ENCODE assay signal across 8 cellular contexts in genomic region chr19:9768175-9769112, GRCh38. TPM values are rescaled to one million over a fixed set of nuclear protein-coding genes. Genes with fewer than 3 reads are reported as not detected.
DNase-seq lines count a peak whose midpoint lies in the region; ATAC-seq, FAIRE-seq and TF ChIP-seq lines count a peak whose summit lies in the region.

Gene ZNF846 (minus strand): TSS chr19:9768738. CDS start chr19:9764950, 3,788 bp downstream.

- no peak for FAIRE-seq in kidney (lab: Jason Lieb, UNC)

- H3K9ac ChIP-seq in kidney (ENCODE audit: low read length in 2 of 2) = peak within 1 kb of the TSS; percentile 84 to 90

- DNase-seq in AG10803 (ENCODE audit: low read depth) (peak; percentile 95), NCI-H446 treated with DMSO at 0.1 percent for 48 hours (lab: John Stamatoyannopoulos, UW) (peak; percentile 90), chondrocyte (ENCODE audit: low spot score) (peak; percentile 96), kidney (peak; percentile 97)
- peak; percentile 84 to 90 for DNase-seq in activated CD4-positive, alpha-beta T cell treated with anti-CD3 and anti-CD28 coated beads for 24 hours (ENCODE audit: low read depth in 2 of 2)
- DNase-seq in stimulated activated CD4-positive, alpha-beta T cell treated with anti-CD3 and anti-CD28 coated beads, Interleukin-15, amount 100 ng/mL, for 1 hour (ENCODE audit: low read depth in 1 of 2, low spot score in 1 of 2) = peak; percentile 78 to 88

- peak within 1 kb of the TSS; percentile 92 to 98 for H3K27ac ChIP-seq in kidney (ENCODE audit: low read depth in 2 of 2, low read length in 2 of 2)

- H3K4me1 Mint-ChIP-seq in chondrocyte (ENCODE audit: low read depth) = peaks cover 9% of the 10 kb centered on the region

- H3K27me3 Mint-ChIP-seq in chondrocyte (ENCODE audit: low read depth) = no peaks in the 10 kb centered on the region

- H3K36me3 Mint-ChIP-seq in chondrocyte (ENCODE audit: low read depth) = peaks cover 17% of the 10 kb centered on the region

- peaks cover 12% of the 10 kb centered on the region for H3K9me3 Mint-ChIP-seq in chondrocyte (ENCODE audit: low read depth)

- peak within 1 kb of the TSS; percentile 94 for H3K4me3 Mint-ChIP-seq in chondrocyte (ENCODE audit: unreplicated experiment)

- H3K4me3 ChIP-seq in AG10803 (ENCODE audit: low read length) (peak within 1 kb of the TSS; percentile 84), kidney (ENCODE audit: low read length in 2 of 2) (peak within 1 kb of the TSS; percentile 81 to 96)

- peaks cover 0 to 4% of the 10 kb centered on the region in 2 donors for H3K4me1 ChIP-seq in kidney (ENCODE audit: control insufficient read depth in 1 of 2, insufficient read depth in 1 of 2, low read depth in 1 of 2, low read length in 2 of 2)

- ATAC-seq in GM19025 (IDR thresholded peaks at IDR 0.05; ENCODE audit: low read depth, unreplicated experiment) (peak; percentile 96), HG03342 (IDR thresholded peaks at IDR 0.05; ENCODE audit: unreplicated experiment) (peak; percentile 97)

- intact Hi-C loops in kidney (cut with DNase I) = loop anchor here (10.0 kb wide), 1 partner anchor 94 kb away; the partner anchor contains the start of gene ZNF562

- H3K27ac Mint-ChIP-seq in chondrocyte (ENCODE audit: unreplicated experiment) = peak within 1 kb of the TSS; percentile 97

- no peaks in the 10 kb centered on the region for H3K36me3 ChIP-seq in kidney (ENCODE audit: control insufficient read depth in 1 of 2, insufficient read depth in 2 of 2, low read length in 2 of 2)

- TF ChIP-seq CTCF in AG10803 (conservative IDR thresholded peaks at IDR 0.05; ENCODE audit: low read length) (no peak), chondrocyte (IDR thresholded peaks at IDR 0.05) (no peak), kidney (IDR thresholded peaks at IDR 0.05; ENCODE audit: borderline replicate concordance, extremely low read depth, insufficient read depth) (no peak)

- peaks cover 2 to 9% of the 10 kb centered on the region in 2 donors for H3K9me3 ChIP-seq in kidney (ENCODE audit: control insufficient read depth in 1 of 2, low read length in 2 of 2)

RNA-seq across cellular contexts. Expression of gene ZNF846, which starts in this region (rescaled TPM):
- total RNA-seq in chondrocyte (18.8 to 20.3 TPM (median 19.4 TPM) in 3 replicates), kidney (17.7 TPM)
- polyA plus RNA-seq in kidney (ENCODE audit: insufficient read depth, low read depth, low replicate concordance) = 5.8 TPM

Comparison
In these comparisons a context has a peak if more than half of its experiments do, and no peak if none do; other contexts are left out.
1. Peak in every context shown above with its lines: DNase-seq, ATAC-seq, H3K4me3 ChIP-seq and H3K27ac ChIP-seq.